ENCODE assay signal across 8 cellular contexts in the genomic region with DNA sequence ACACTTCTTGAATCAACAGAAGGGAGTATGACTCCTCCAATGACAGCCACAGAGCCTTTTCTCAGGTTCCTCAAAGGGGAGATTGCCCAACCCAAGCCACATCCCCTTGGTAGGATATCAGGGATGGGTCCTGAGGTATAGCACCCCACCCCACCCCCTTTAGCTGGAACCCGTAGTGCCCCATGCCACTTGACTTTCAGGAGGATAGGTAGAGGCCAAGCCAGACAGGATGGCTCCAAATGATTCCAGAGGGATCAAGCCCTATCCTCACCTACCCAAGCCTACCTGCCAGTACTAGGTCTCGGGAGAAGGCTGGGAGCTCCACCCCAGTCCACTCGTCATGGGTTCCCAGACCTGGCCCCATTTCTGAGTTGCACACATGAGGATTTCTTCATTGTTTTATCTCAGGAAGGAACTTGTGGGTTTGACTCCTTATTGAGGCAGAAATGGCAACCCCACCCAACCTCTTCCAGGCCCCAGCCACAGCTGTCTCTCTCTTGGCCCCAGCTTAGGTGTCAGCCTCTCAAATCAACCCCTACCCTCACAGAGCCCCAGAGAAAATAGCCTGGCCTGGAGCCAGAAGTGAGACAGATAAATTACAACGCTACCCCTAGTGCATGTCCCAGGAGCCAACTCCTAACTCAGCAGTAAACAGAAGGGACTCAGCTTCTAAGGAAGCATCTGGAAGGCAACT. TPM values are rescaled to one million over a fixed set of nuclear protein-coding genes. Genes with fewer than 3 reads are reported as not detected.
A peak's percentile ranks its signal among the peaks of the same experiment; 100 is the strongest.
DNase-seq lines count a peak whose midpoint lies in the region; ATAC-seq and TF ChIP-seq lines count a peak whose summit lies in the region.

No MANE protein-coding gene starts in this region.

- H3K27ac ChIP-seq in hepatocyte (peak overlapping the region; percentile 91), vagina (peak overlapping the region; percentile 76)

- intact Hi-C loops in activated T-helper 1 cell treated with anti-CD3 and anti-CD28 coated beads, Interleukin-12 subunit alpha, Interleukin-12 subunit beta, Interleukin-2, Interleukin-4 antibody, amounts not matched to agents 30 ng/mL and 10 ng/mL and 1 ng/mL, durations not matched to agents 14 hours and 24 hours and 36 hours (cut with micrococcal nuclease): loop anchor here (2.0 to 5.0 kb wide), 3 partner anchors 21 to 279 kb away; partner anchors contain the start of gene MRPS10
- intact Hi-C loops in vagina (cut with DNase I): loop anchor here (5.0 kb wide), 1 partner anchor 104 kb away; no protein-coding TSS in a partner anchor

- peaks cover 32% of the 10 kb centered on the region for H3K79me2 ChIP-seq in hepatocyte

- TF ChIP-seq POLR2A in vagina (IDR thresholded peaks at IDR 0.05): no peak

- H3K27me3 ChIP-seq in hepatocyte: no peaks in the 10 kb centered on the region
- H3K27me3 ChIP-seq in vagina: no peaks in the 10 kb centered on the region

- H3K27me3 Mint-ChIP-seq in activated T-helper 1 cell treated with anti-CD3 and anti-CD28 coated beads, Interleukin-12 subunit alpha, Interleukin-12 subunit beta, Interleukin-2, Interleukin-4 antibody, amounts not matched to agents 30 ng/mL and 10 ng/mL and 1 ng/mL, durations not matched to agents 14 hours and 24 hours and 36 hours (ENCODE audit: insufficient read depth): no peaks in the 10 kb centered on the region

- TF ChIP-seq CTCF in hepatocyte (IDR thresholded peaks at IDR 0.05; ENCODE audit: poor library complexity) (no peak), vagina (IDR thresholded peaks at IDR 0.05) (no peak)

- H4K20me1 ChIP-seq in hepatocyte (ENCODE audit: insufficient read depth, poor library complexity, severe bottlenecking): peaks cover 5% of the 10 kb centered on the region

- peak; percentile 27 to 78 (median 59) for DNase-seq in stimulated activated naive CD4-positive, alpha-beta T cell (lab: John Stamatoyannopoulos, UW)
- DNase-seq in stimulated activated naive CD4-positive, alpha-beta T cell treated with Interleukin-2 at 50 U/mL for 16 hours (lab: John Stamatoyannopoulos, UW): no peak
- no peak for DNase-seq in activated T-helper 1 cell treated with anti-CD3 and anti-CD28 coated beads, Interleukin-12 subunit alpha, Interleukin-12 subunit beta, Interleukin-2, Interleukin-4 antibody, amounts not matched to agents 30 ng/mL and 10 ng/mL and 1 ng/mL, durations not matched to agents 14 hours and 24 hours and 36 hours (ENCODE audit: low spot score)
- DNase-seq in hepatocyte (ENCODE audit: low spot score) (no peak), vagina (ENCODE audit: extremely low spot score in 2 of 2) (no peak), iPS-NIHi7 (ENCODE audit: extremely low spot score) (no peak)

- peaks cover 69% of the 10 kb centered on the region for H3K4me1 Mint-ChIP-seq in activated T-helper 1 cell treated with anti-CD3 and anti-CD28 coated beads, Interleukin-12 subunit alpha, Interleukin-12 subunit beta, Interleukin-2, Interleukin-4 antibody, amounts not matched to agents 30 ng/mL and 10 ng/mL and 1 ng/mL, durations not matched to agents 14 hours and 24 hours and 36 hours (ENCODE audit: low read depth)

- no peak for ATAC-seq in HG03442 (IDR thresholded peaks at IDR 0.05; ENCODE audit: unreplicated experiment)
- no peak for ATAC-seq in GM19035 (IDR thresholded peaks at IDR 0.05; ENCODE audit: unreplicated experiment)

- H3K4me1 ChIP-seq in hepatocyte (ENCODE audit: insufficient read depth): peaks cover 24% of the 10 kb centered on the region
- peaks cover 70% of the 10 kb centered on the region for H3K4me1 ChIP-seq in vagina

- H3K4me3 ChIP-seq in hepatocyte: no peak overlapping the region
- no peak overlapping the region for H3K4me3 ChIP-seq in vagina

- WGBS in hepatocyte (ENCODE audit: low lambda C conversion rate, missing lambda C conversion rate): 76% methylated on average over 4 of the region's 4 CpGs

- H3K9me3 ChIP-seq in hepatocyte (ENCODE audit: low read depth) (no peaks in the 10 kb centered on the region), vagina (no peaks in the 10 kb centered on the region)

- H3K36me3 ChIP-seq in hepatocyte (replicated peaks; ENCODE audit: insufficient read depth, low read depth) (no peaks in the 10 kb centered on the region), vagina (peaks cover 0 to 26% of the 10 kb centered on the region in 2 donors)

- H3K36me3 Mint-ChIP-seq in activated T-helper 1 cell treated with anti-CD3 and anti-CD28 coated beads, Interleukin-12 subunit alpha, Interleukin-12 subunit beta, Interleukin-2, Interleukin-4 antibody, amounts not matched to agents 30 ng/mL and 10 ng/mL and 1 ng/mL, durations not matched to agents 14 hours and 24 hours and 36 hours (ENCODE audit: low read depth): peaks cover 49% of the 10 kb centered on the region

- H3K4me2 ChIP-seq in hepatocyte: peak overlapping the region; percentile 97

- H3K4me3 Mint-ChIP-seq in activated T-helper 1 cell treated with anti-CD3 and anti-CD28 coated beads, Interleukin-12 subunit alpha, Interleukin-12 subunit beta, Interleukin-2, Interleukin-4 antibody, amounts not matched to agents 30 ng/mL and 10 ng/mL and 1 ng/mL, durations not matched to agents 14 hours and 24 hours and 36 hours: peak overlapping the region; percentile 99

- no peaks in the 10 kb centered on the region for H3K9me3 Mint-ChIP-seq in activated T-helper 1 cell treated with anti-CD3 and anti-CD28 coated beads, Interleukin-12 subunit alpha, Interleukin-12 subunit beta, Interleukin-2, Interleukin-4 antibody, amounts not matched to agents 30 ng/mL and 10 ng/mL and 1 ng/mL, durations not matched to agents 14 hours and 24 hours and 36 hours

- no peaks in the 10 kb centered on the region for H3K9me2 ChIP-seq in hepatocyte (replicated peaks; ENCODE audit: insufficient read depth)

- peak overlapping the region; percentile 53 for H3K27ac Mint-ChIP-seq in activated T-helper 1 cell treated with anti-CD3 and anti-CD28 coated beads, Interleukin-12 subunit alpha, Interleukin-12 subunit beta, Interleukin-2, Interleukin-4 antibody, amounts not matched to agents 30 ng/mL and 10 ng/mL and 1 ng/mL, durations not matched to agents 14 hours and 24 hours and 36 hours

- H2AFZ ChIP-seq in hepatocyte: no peak overlapping the region

RNA-seq across cellular contexts. Expression of gene CCND3, which starts 3.6 kb away (rescaled TPM):
- 351 and 356 TPM in 2 replicates for total RNA-seq in activated T-helper 1 cell treated with anti-CD3 and anti-CD28 coated beads, Interleukin-12 subunit alpha, Interleukin-12 subunit beta, Interleukin-2, Interleukin-4 antibody, amounts not matched to agents 30 ng/mL and 10 ng/mL and 1 ng/mL, durations not matched to agents 14 hours and 24 hours and 36 hours
- total RNA-seq in hepatocyte (79.3 and 96.8 TPM in 2 replicates), vagina (122 TPM)
- 134 and 141 TPM in 2 replicates for polyA plus RNA-seq in hepatocyte

RNA-seq across cellular contexts. Expression of gene BYSL, which starts 16.7 kb away (rescaled TPM):
- 82.9 and 88.5 TPM in 2 replicates for total RNA-seq in activated T-helper 1 cell treated with anti-CD3 and anti-CD28 coated beads, Interleukin-12 subunit alpha, Interleukin-12 subunit beta, Interleukin-2, Interleukin-4 antibody, amounts not matched to agents 30 ng/mL and 10 ng/mL and 1 ng/mL, durations not matched to agents 14 hours and 24 hours and 36 hours
- total RNA-seq in hepatocyte (13.9 and 20.7 TPM in 2 replicates), vagina (16.0 TPM)
- polyA plus RNA-seq in hepatocyte: 16.6 and 28.5 TPM in 2 replicates

RNA-seq across cellular contexts. Expression of gene MED20, which starts 17.1 kb away (rescaled TPM):
- 19.0 and 23.8 TPM in 2 replicates for total RNA-seq in activated T-helper 1 cell treated with anti-CD3 and anti-CD28 coated beads, Interleukin-12 subunit alpha, Interleukin-12 subunit beta, Interleukin-2, Interleukin-4 antibody, amounts not matched to agents 30 ng/mL and 10 ng/mL and 1 ng/mL, durations not matched to agents 14 hours and 24 hours and 36 hours
- total RNA-seq in hepatocyte: 18.1 and 19.2 TPM in 2 replicates
- 18.1 and 19.8 TPM in 2 replicates for polyA plus RNA-seq in hepatocyte
- 9.6 TPM for total RNA-seq in vagina

RNA-seq across cellular contexts. Expression of gene USP49, which starts 42.9 kb away (rescaled TPM):
- 4.8 and 5.3 TPM in 2 replicates for total RNA-seq in activated T-helper 1 cell treated with anti-CD3 and anti-CD28 coated beads, Interleukin-12 subunit alpha, Interleukin-12 subunit beta, Interleukin-2, Interleukin-4 antibody, amounts not matched to agents 30 ng/mL and 10 ng/mL and 1 ng/mL, durations not matched to agents 14 hours and 24 hours and 36 hours
- total RNA-seq in hepatocyte (2.2 and 2.4 TPM in 2 replicates), vagina (9.1 TPM)
- 1.0 and 3.0 TPM in 2 replicates for polyA plus RNA-seq in hepatocyte

Comparison
In these comparisons a context has a peak if more than half of its experiments do, and no peak if none do; other contexts are left out.
1. DNase-seq: peak in stimulated activated naive CD4-positive, alpha-beta T cell (6 of 6); none in stimulated activated naive CD4-positive, alpha-beta T cell treated with Interleukin-2 at 50 U/mL for 16 hours (single experiment), activated T-helper 1 cell treated with anti-CD3 and anti-CD28 coated beads, Interleukin-12 subunit alpha, Interleukin-12 subunit beta, Interleukin-2, Interleukin-4 antibody, amounts not matched to agents 30 ng/mL and 10 ng/mL and 1 ng/mL, durations not matched to agents 14 hours and 24 hours and 36 hours (single experiment), hepatocyte (single experiment), vagina (0 of 2) and iPS-NIHi7 (single experiment).